In the genomic region with DNA sequence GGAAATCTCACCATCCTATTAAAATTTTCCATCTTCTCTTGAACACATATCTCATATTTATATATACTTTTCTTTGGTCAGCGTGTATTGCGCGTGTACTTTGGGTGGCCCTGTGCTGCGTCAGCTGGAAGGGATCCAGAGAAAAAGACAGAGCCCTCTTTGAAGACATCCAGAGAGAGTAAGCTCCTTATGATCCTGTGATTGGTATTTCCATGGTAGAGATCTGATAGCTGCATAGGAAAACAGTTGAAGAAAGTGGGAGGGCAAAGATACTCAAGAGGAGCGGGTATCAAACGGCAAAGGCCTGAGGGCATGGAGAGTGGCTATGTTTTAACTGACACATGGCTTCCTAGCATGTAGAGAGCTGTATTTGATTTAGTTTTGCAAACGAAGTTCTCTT, we compare ENCODE assay signal across 25 cellular contexts.
"Had no signal": no experiment of that assay in that cellular context is flagged by ENCODE, and none has a peak within 500 bp of the region (broad histone marks: within the 10 kb centered on the region; RNA-seq: fewer than 3 reads in every experiment).

No MANE protein-coding gene starts in this region.

- H3K27ac ChIP-seq: HL-60, KMS-11, RWPE1 had no signal

- H3K9me3 Mint-ChIP-seq: IgD-negative memory B cell had no signal

- DNase-seq: Kasumi-1, MV-4-11, NCI-H1048, NCI-H1105, NCI-H1417, NCI-H1436 treated with DMSO at 0.1 percent for 48 hours, NCI-H1694, NCI-H187 treated with DMSO at 0.1 percent for 48 hours, NCI-H2029 treated with DMSO at 0.1 percent for 48 hours, NCI-H2171 treated with DMSO at 0.1 percent for 48 hours, NCI-H345, NCI-H446 treated with DMSO at 0.1 percent for 48 hours, NCI-H510A treated with DMSO at 0.1 percent for 48 hours, NCI-H526 treated with DMSO at 0.1 percent for 48 hours, NCI-H774, PC-3, SHP77, T-helper 1 cell had no signal

- H3K4me3 Mint-ChIP-seq: IgD-negative memory B cell had no signal

- H3K27ac Mint-ChIP-seq: IgD-negative memory B cell had no signal

- H3K36me3 Mint-ChIP-seq: IgD-negative memory B cell had no signal

- ATAC-seq: K562, Panc1, PC-3, SK-N-SH treated with all-trans-retinoic acid at 6 μM for 48 hours had no signal
